1 cellular context compared by ENCODE assay signal in genomic region chr2:71224935-71225334, GRCh38.
TF ChIP-seq lines count a peak whose summit lies in the region.

No MANE protein-coding gene starts in this region.

TF ChIP-seq in HepG2, 621 proteins besides CTCF, POLR2A, EP300 and RAD21:
- TF ChIP-seq ZNF337 (CRISPR knock-in tag; IDR thresholded peaks at IDR 0.05; ENCODE audit: borderline replicate concordance, low read depth) = no peak
- no peak for TF ChIP-seq GABPA (IDR thresholded peaks at IDR 0.05; ENCODE audit: low read depth, low read length)
- TF ChIP-seq GABPA (CRISPR knock-in tag; IDR thresholded peaks at IDR 0.05; ENCODE audit: low read depth) = no peak
- TF ChIP-seq ZNF280D (CRISPR knock-in tag; IDR thresholded peaks at IDR 0.05) = no peak
- TF ChIP-seq ZNF280B (CRISPR knock-in tag; IDR thresholded peaks at IDR 0.05; ENCODE audit: borderline replicate concordance) = no peak
- TF ChIP-seq GPN1 (CRISPR knock-in tag; IDR thresholded peaks at IDR 0.05; ENCODE audit: borderline replicate concordance) = no peak
- peak; percentile 60; the same call in 1 of the 2 replicates for TF ChIP-seq ZNF121 (CRISPR knock-in tag; IDR thresholded peaks at IDR 0.05)
TF ChIP-seq in HepG2: peak in this region for 1.
